Comparison of ENCODE assay signal across 12 cellular contexts in genomic region chr16:70680495-70681381, GRCh38. TPM values are rescaled to one million over a fixed set of nuclear protein-coding genes. Genes with fewer than 3 reads are reported as not detected.
DNase-seq lines count a peak whose midpoint lies in the region; ATAC-seq, FAIRE-seq and TF ChIP-seq lines count a peak whose summit lies in the region.
"Had no signal": no experiment of that assay in that cellular context is flagged by ENCODE, and none has a peak within 500 bp of the region (broad histone marks: within the 10 kb centered on the region; RNA-seq: fewer than 3 reads in every experiment).

No MANE protein-coding gene starts in this region.

- H3K27ac Mint-ChIP-seq in CD4-positive, alpha-beta T cell, result no peak overlapping the region
- H3K27ac Mint-ChIP-seq in astrocyte (ENCODE audit: unreplicated experiment), result peak overlapping the region; percentile 26
- H3K27ac Mint-ChIP-seq in activated CD4-positive, alpha-beta T cell treated with anti-CD3 and anti-CD28 coated beads for 36 hours, result no peak overlapping the region

- H3K9me3 Mint-ChIP-seq in CD4-positive, alpha-beta T cell, result no peaks in the 10 kb centered on the region
- H3K9me3 Mint-ChIP-seq in astrocyte (ENCODE audit: unreplicated experiment), result no peaks in the 10 kb centered on the region
- no peaks in the 10 kb centered on the region for H3K9me3 Mint-ChIP-seq in activated CD4-positive, alpha-beta T cell treated with anti-CD3 and anti-CD28 coated beads for 36 hours (ENCODE audit: low read depth)

- POLR2A ChIA-PET in CD4-positive, alpha-beta T cell (lab: Charles Lee), result no interaction called here
- POLR2A ChIA-PET in activated CD4-positive, alpha-beta T cell treated with anti-CD3 and anti-CD28 coated beads for 36 hours (lab: Charles Lee), result no interaction called here

- no peak overlapping the region for H3K4me3 ChIP-seq in astrocyte (ENCODE audit: insufficient read depth, low read depth, low read length)
- H3K4me3 ChIP-seq in hepatocyte, result no peak overlapping the region
- no peak overlapping the region for H3K4me3 ChIP-seq in gastrocnemius medialis

- peak overlapping the region; percentile 7 for H3K4me3 Mint-ChIP-seq in CD4-positive, alpha-beta T cell
- no peak overlapping the region for H3K4me3 Mint-ChIP-seq in astrocyte (ENCODE audit: unreplicated experiment)
- H3K4me3 Mint-ChIP-seq in activated CD4-positive, alpha-beta T cell treated with anti-CD3 and anti-CD28 coated beads for 36 hours, result no peak overlapping the region

- H3K9ac ChIP-seq in astrocyte (ENCODE audit: low read length), result no peak overlapping the region

- H3K4me1 ChIP-seq in astrocyte (ENCODE audit: insufficient read depth, low read length) (peaks cover 14% of the 10 kb centered on the region), hepatocyte (ENCODE audit: insufficient read depth) (peaks cover 36% of the 10 kb centered on the region), gastrocnemius medialis (peaks cover 32 to 49% of the 10 kb centered on the region in 2 donors)

- H4K20me1 ChIP-seq in astrocyte (ENCODE audit: insufficient read depth, low read length) (peaks cover 50% of the 10 kb centered on the region), hepatocyte (ENCODE audit: insufficient read depth, poor library complexity, severe bottlenecking) (peaks cover 46% of the 10 kb centered on the region)

- FAIRE-seq in astrocyte (lab: Jason Lieb, UNC), result no peak
- FAIRE-seq: bronchial epithelial cell, keratinocyte had no signal

- no peaks in the 10 kb centered on the region for H3K9me3 ChIP-seq in CD4-positive, alpha-beta T cell (ENCODE audit: control insufficient read depth, low read length)
- H3K9me3 ChIP-seq in astrocyte (ENCODE audit: insufficient read depth, low read depth, low read length), result no peaks in the 10 kb centered on the region
- no peaks in the 10 kb centered on the region for H3K9me3 ChIP-seq in hepatocyte (ENCODE audit: low read depth)
- no peaks in the 10 kb centered on the region for H3K9me3 ChIP-seq in gastrocnemius medialis

- H3K36me3 ChIP-seq in astrocyte (ENCODE audit: insufficient read depth, low read length) (peaks cover 6% of the 10 kb centered on the region), hepatocyte (replicated peaks; ENCODE audit: insufficient read depth, low read depth) (no peaks in the 10 kb centered on the region), gastrocnemius medialis (peaks cover 0 to 37% of the 10 kb centered on the region in 2 donors)

- CTCF ChIA-PET in CD4-positive, alpha-beta T cell (lab: Charles Lee), result no interaction called here
- CTCF ChIA-PET in activated CD4-positive, alpha-beta T cell treated with anti-CD3 and anti-CD28 coated beads for 36 hours (lab: Charles Lee), result interaction anchor here (0.6 to 7.9 kb wide), 4 partner anchors 13 to 114 kb away, joined by 3 to 45 read pairs (median 4); no protein-coding TSS in a partner anchor

- TF ChIP-seq CTCF in CD4-positive, alpha-beta T cell (IDR thresholded peaks at IDR 0.05), result no peak
- TF ChIP-seq CTCF in astrocyte (IDR thresholded peaks at IDR 0.05; ENCODE audit: insufficient read depth, low read depth, low read length), result no peak
- TF ChIP-seq CTCF in hepatocyte (IDR thresholded peaks at IDR 0.05; ENCODE audit: poor library complexity), result no peak
- no peak for TF ChIP-seq CTCF in gastrocnemius medialis (IDR thresholded peaks at IDR 0.05 in 4 of 5, conservative IDR thresholded peaks at IDR 0.05 in 1 of 5)

- H2AFZ ChIP-seq in astrocyte (ENCODE audit: low read depth, low read length), result no peak overlapping the region
- H2AFZ ChIP-seq in hepatocyte, result no peak overlapping the region

- no peaks in the 10 kb centered on the region for H3K9me2 ChIP-seq in hepatocyte (replicated peaks; ENCODE audit: insufficient read depth)

- H3K36me3 Mint-ChIP-seq in CD4-positive, alpha-beta T cell (ENCODE audit: low read depth), result no peaks in the 10 kb centered on the region
- peaks cover 9% of the 10 kb centered on the region for H3K36me3 Mint-ChIP-seq in astrocyte (ENCODE audit: low read depth, unreplicated experiment)
- no peaks in the 10 kb centered on the region for H3K36me3 Mint-ChIP-seq in activated CD4-positive, alpha-beta T cell treated with anti-CD3 and anti-CD28 coated beads for 36 hours (ENCODE audit: low read depth)

- TF ChIP-seq POLR2A in gastrocnemius medialis (IDR thresholded peaks at IDR 0.05), result no peak

- peaks cover 31% of the 10 kb centered on the region for H3K27me3 ChIP-seq in CD4-positive, alpha-beta T cell (ENCODE audit: control insufficient read depth, insufficient read depth, low read length)
- no peaks in the 10 kb centered on the region for H3K27me3 ChIP-seq in astrocyte (ENCODE audit: insufficient read depth, low read length)
- no peaks in the 10 kb centered on the region for H3K27me3 ChIP-seq in hepatocyte
- no peaks in the 10 kb centered on the region for H3K27me3 ChIP-seq in gastrocnemius medialis

- no peak overlapping the region for H3K27ac ChIP-seq in CD4-positive, alpha-beta T cell (ENCODE audit: low read depth, low read length)
- H3K27ac ChIP-seq in astrocyte (ENCODE audit: low read depth, low read length) (no peak overlapping the region), hepatocyte (no peak overlapping the region), gastrocnemius medialis (peak overlapping the region; percentile 44 to 63 (median 54))

- intact Hi-C loops in CD4-positive, alpha-beta T cell (cut with DNase I, micrococcal nuclease), result loop anchor here (1.0 kb wide), 1 partner anchor 91 kb away; no protein-coding TSS in a partner anchor
- intact Hi-C loops in gastrocnemius medialis (cut with DNase I; ENCODE audit: low total_unique reads), result loop anchor here (1.0 kb wide), 1 partner anchor 91 kb away; no protein-coding TSS in a partner anchor
- intact Hi-C loops in activated CD4-positive, alpha-beta T cell treated with anti-CD3 and anti-CD28 coated beads for 36 hours (cut with DNase I, micrococcal nuclease), result loop anchor here (1.0 to 10.0 kb wide), 3 partner anchors 54 to 91 kb away; no protein-coding TSS in a partner anchor

- H3K27me3 Mint-ChIP-seq in CD4-positive, alpha-beta T cell, result peaks cover 7% of the 10 kb centered on the region
- no peaks in the 10 kb centered on the region for H3K27me3 Mint-ChIP-seq in astrocyte (ENCODE audit: low read depth, unreplicated experiment)
- H3K27me3 Mint-ChIP-seq in activated CD4-positive, alpha-beta T cell treated with anti-CD3 and anti-CD28 coated beads for 36 hours, result peaks cover 8% of the 10 kb centered on the region

- H3K4me2 ChIP-seq in astrocyte (ENCODE audit: low read length), result peak overlapping the region; percentile 36
- peak overlapping the region; percentile 56 for H3K4me2 ChIP-seq in hepatocyte

- H3K79me2 ChIP-seq in astrocyte (ENCODE audit: insufficient read depth, low read length), result peaks cover 59% of the 10 kb centered on the region
- peaks cover 53% of the 10 kb centered on the region for H3K79me2 ChIP-seq in hepatocyte

- DNase-seq in CD4-positive, alpha-beta T cell, result peak in 1 of 10 experiments; percentile 3
- DNase-seq in astrocyte (ENCODE audit: low read depth) (no peak), hepatocyte (ENCODE audit: low spot score) (no peak), gastrocnemius medialis (no peak), medulla oblongata (ENCODE audit: extremely low spot score) (no peak)
- DNase-seq in activated CD4-positive, alpha-beta T cell treated with anti-CD3 and anti-CD28 coated beads for 36 hours, result no peak
- DNase-seq in effector CD4-positive, alpha-beta T cell, result no peak
- DNase-seq: activated CD4-positive, CD25-positive, alpha-beta regulatory T cell treated with anti-CD3 and anti-CD28 coated beads, Interleukin-2, amount 50 U/mL, for 72 hours; NCI-H524 had no signal

- no peak for ATAC-seq in CD4-positive, alpha-beta T cell (ENCODE audit: poor library complexity)
- ATAC-seq in gastrocnemius medialis (no peak), HG03159 (IDR thresholded peaks at IDR 0.05; ENCODE audit: unreplicated experiment) (no peak)
- ATAC-seq in activated CD4-positive, alpha-beta T cell treated with anti-CD3 and anti-CD28 coated beads for 36 hours, result no peak

- 82% methylated on average over 17 of the region's 18 CpGs for WGBS in hepatocyte (ENCODE audit: low lambda C conversion rate, missing lambda C conversion rate)

- in situ Hi-C loops in gastrocnemius medialis (cut with MboI; ENCODE audit: low sequenced_read_pairs in 4 of 4), result loop anchor here in 2 of 4 donors (5.0 to 10.0 kb wide), 3 partner anchors 54 to 92 kb away; no protein-coding TSS in a partner anchor

- no peaks in the 10 kb centered on the region for H3K4me1 Mint-ChIP-seq in CD4-positive, alpha-beta T cell (ENCODE audit: low read depth)
- no peaks in the 10 kb centered on the region for H3K4me1 Mint-ChIP-seq in astrocyte (ENCODE audit: low read depth, unreplicated experiment)
- H3K4me1 Mint-ChIP-seq in activated CD4-positive, alpha-beta T cell treated with anti-CD3 and anti-CD28 coated beads for 36 hours, result no peaks in the 10 kb centered on the region

RNA-seq across cellular contexts. Expression of gene MTSS2, which starts 5.1 kb away (rescaled TPM):
- total RNA-seq in CD4-positive, alpha-beta T cell, result 10 to 100 TPM; 15.4 to 16.4 TPM
- total RNA-seq in astrocyte, result 31.3 and 38.3 TPM in 2 replicates
- total RNA-seq in hepatocyte, result 16.1 and 19.6 TPM in 2 replicates
- 10.4 and 16.5 TPM in 2 replicates for polyA plus RNA-seq in hepatocyte
- 100 to 1,000 TPM in 1 of 4 donors, 10 to 100 TPM in 3; 42.6 to 160 (median 93.9) TPM for total RNA-seq in gastrocnemius medialis
- 1 to 10 TPM; 1.6 to 3.5 TPM for total RNA-seq in activated CD4-positive, alpha-beta T cell treated with anti-CD3 and anti-CD28 coated beads for 36 hours

RNA-seq across cellular contexts. Expression of gene IL34, which starts 34.4 kb away (rescaled TPM):
- under 1 TPM; 0.84 to 0.88 TPM for total RNA-seq in CD4-positive, alpha-beta T cell
- total RNA-seq in astrocyte (0.34 and 0.38 TPM in 2 replicates), hepatocyte (2.2 TPM in 2 replicates), gastrocnemius medialis (10 to 100 TPM in 3 of 4 donors, under 1 TPM in 1; 0.71 to 93.0 (median 22.1) TPM)
- polyA plus RNA-seq in hepatocyte, result 0.48 and 2.6 TPM in 2 replicates
- not detected for total RNA-seq in activated CD4-positive, alpha-beta T cell treated with anti-CD3 and anti-CD28 coated beads for 36 hours

Comparison
In these comparisons a context has a peak if more than half of its experiments do, and no peak if none do; other contexts are left out.
1. H3K27ac ChIP-seq: peak in gastrocnemius medialis (4 of 4); none in CD4-positive, alpha-beta T cell (single experiment), astrocyte (single experiment) and hepatocyte (single experiment).